ENCODE assay signal across 30 cellular contexts in the genomic region with DNA sequence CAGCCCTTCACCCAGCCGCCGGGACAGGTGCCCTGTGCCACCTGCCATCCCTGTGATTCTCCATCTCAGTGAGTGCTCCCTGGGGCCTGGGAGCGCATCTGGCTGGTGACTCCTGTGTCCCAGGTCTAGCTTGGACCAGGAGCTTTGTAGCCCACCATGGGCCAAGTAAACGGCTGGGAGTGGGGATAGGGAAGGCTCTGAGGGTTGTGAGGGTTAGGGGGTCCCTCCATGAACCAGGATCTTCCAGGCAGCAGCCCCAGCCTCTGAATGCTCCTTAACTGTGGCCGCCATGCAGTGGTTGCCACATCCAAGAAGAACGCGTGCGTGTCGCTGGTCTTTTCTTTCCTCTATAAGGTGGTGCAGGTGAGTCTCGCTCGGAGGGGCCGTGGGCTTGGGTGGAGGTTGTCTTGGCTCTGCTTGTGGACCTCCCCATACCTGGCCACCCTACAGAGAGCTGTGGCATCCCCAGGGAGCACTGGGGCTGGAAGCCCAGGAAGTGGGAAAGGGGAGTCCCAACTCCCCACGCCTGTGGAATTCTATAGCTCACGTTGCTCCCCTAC. TPM values are rescaled to one million over a fixed set of nuclear protein-coding genes. Genes with fewer than 3 reads are reported as not detected.
DNase-seq lines count a peak whose midpoint lies in the region; ATAC-seq and TF ChIP-seq lines count a peak whose summit lies in the region.
"Had no signal": no experiment of that assay in that cellular context is flagged by ENCODE, and none has a peak within 500 bp of the region (broad histone marks: within the 10 kb centered on the region; RNA-seq: fewer than 3 reads in every experiment).

No MANE protein-coding gene starts in this region.

- DNase-seq in activated T-cell treated with anti-CD3 and anti-CD28 coated beads, Interleukin-2, amount 50 U/mL, for 24 hours, result no peak
- no peak for DNase-seq in activated T-cell treated with anti-CD3 and anti-CD28 coated beads, Interleukin-2, amount 50 U/mL, for 48 hours
- DNase-seq in IMR-90 (no peak), sciatic nerve (ENCODE audit: low spot score) (peak; percentile 43), NCI-H128 (lab: John Stamatoyannopoulos, UW; ENCODE audit: unreplicated experiment) (no peak), testis (no peak)
- no peak for DNase-seq in activated naive CD8-positive, alpha-beta T cell treated with anti-CD3 and anti-CD28 coated beads, Interleukin-2, amount 10 ng/mL, durations not matched to agents 7 days and 5 days
- no peak for DNase-seq in activated CD8-positive, alpha-beta memory T cell treated with anti-CD3 and anti-CD28 coated beads for 24 hours
- DNase-seq: activated CD4-positive, CD25-positive, alpha-beta regulatory T cell treated with anti-CD3 and anti-CD28 coated beads, Interleukin-2, amount 50 U/mL, for 72 hours; DMS79; effector memory CD4-positive, alpha-beta T cell; erythroblast; foreskin fibroblast; GOT3; immature natural killer cell; KBM-7; NCI-H1436 treated with DMSO at 0.1 percent for 48 hours; NCI-H510A treated with DMSO at 0.1 percent for 48 hours; PC-3; SHP77; SW 1271 had no signal

- H3K9ac ChIP-seq in IMR-90 (ENCODE audit: low read depth, low read length), result no peak overlapping the region
- H3K9ac ChIP-seq: parathyroid adenoma had no signal

- H3K9me3 ChIP-seq in IMR-90 (ENCODE audit: control insufficient read depth, insufficient read depth, low read length), result no peaks in the 10 kb centered on the region
- no peaks in the 10 kb centered on the region for H3K9me3 ChIP-seq in testis

- H3K4ac ChIP-seq in IMR-90 (ENCODE audit: low read depth, low read length), result no peak overlapping the region

- H3K4me3 ChIP-seq in IMR-90 (ENCODE audit: insufficient read depth, low read depth, low read length) (no peak overlapping the region), testis (no peak overlapping the region)

- 0 out of 2 replicates have a peak, but pooled peaks cover 3% of the 10 kb centered on the region for H3K9me1 ChIP-seq in IMR-90 (ENCODE audit: insufficient read depth, low read length)

- no peak overlapping the region for H4K5ac ChIP-seq in IMR-90 (ENCODE audit: low read depth, low read length)

- no peak for TF ChIP-seq POLR2A in IMR-90 (IDR thresholded peaks at IDR 0.05; ENCODE audit: low read depth, low read length)
- no peak for TF ChIP-seq POLR2A in testis (IDR thresholded peaks at IDR 0.05)

- H3K14ac ChIP-seq in IMR-90 (replicated peaks; ENCODE audit: low read depth, low read length), result no peak overlapping the region

- H2BK15ac ChIP-seq in IMR-90 (ENCODE audit: low read depth, low read length), result no peak overlapping the region

- CTCF ChIA-PET in IMR-90 (lab: Yijun Ruan, JAX), result no interaction called here

- TF ChIP-seq CTCF in IMR-90 (conservative IDR thresholded peaks at IDR 0.05; ENCODE audit: low read depth, low read length) (no peak), testis (IDR thresholded peaks at IDR 0.05) (no peak)

- no peak overlapping the region for H2BK5ac ChIP-seq in IMR-90 (ENCODE audit: low read depth, low read length, poor library complexity, severe bottlenecking)

- no peaks in the 10 kb centered on the region for H3K9me3 Mint-ChIP-seq in activated T-cell treated with anti-CD3 and anti-CD28 coated beads, Interleukin-2, amount 50 U/mL, for 24 hours
- H3K9me3 Mint-ChIP-seq in activated naive CD8-positive, alpha-beta T cell treated with anti-CD3 and anti-CD28 coated beads, Interleukin-2, amount 10 ng/mL, durations not matched to agents 7 days and 5 days, result no peaks in the 10 kb centered on the region
- H3K9me3 Mint-ChIP-seq: immature natural killer cell, nephron had no signal

- H3K79me1 ChIP-seq in IMR-90 (ENCODE audit: low read depth in 1 of 2, low read length in 2 of 2), result peaks cover 50 to 70% of the 10 kb centered on the region in 2 experiments

- no peak overlapping the region for H2AK5ac ChIP-seq in IMR-90 (ENCODE audit: low read depth, low read length)

- in situ Hi-C loops in IMR-90 (cut with MboI; ENCODE audit: low sequenced_read_pairs), result no loop called here

- no peak overlapping the region for H2AK9ac ChIP-seq in IMR-90 (replicated peaks; ENCODE audit: low read depth, low read length, poor library complexity)

- intact Hi-C loops in IMR-90 (cut with micrococcal nuclease) (no loop called here), sciatic nerve (cut with DNase I) (no loop called here), testis (cut with DNase I; ENCODE audit: low total_unique reads) (no loop called here)

- no peak overlapping the region for H3K27ac ChIP-seq in IMR-90 (ENCODE audit: insufficient read depth, low read length)
- H3K27ac ChIP-seq in testis, result no peak overlapping the region
- H3K27ac ChIP-seq: parathyroid adenoma had no signal

- no TSS peak for BruUV-seq in IMR-90 (replicated peaks; lab: Mats Ljungman, UMichigan)

- peaks cover 68% of the 10 kb centered on the region for H3K4me1 Mint-ChIP-seq in activated T-cell treated with anti-CD3 and anti-CD28 coated beads, Interleukin-2, amount 50 U/mL, for 24 hours (ENCODE audit: low read depth)
- peaks cover 44% of the 10 kb centered on the region for H3K4me1 Mint-ChIP-seq in activated naive CD8-positive, alpha-beta T cell treated with anti-CD3 and anti-CD28 coated beads, Interleukin-2, amount 10 ng/mL, durations not matched to agents 7 days and 5 days

- H3K27ac Mint-ChIP-seq in activated T-cell treated with anti-CD3 and anti-CD28 coated beads, Interleukin-2, amount 50 U/mL, for 24 hours, result peak overlapping the region; percentile 39
- H3K27ac Mint-ChIP-seq in activated naive CD8-positive, alpha-beta T cell treated with anti-CD3 and anti-CD28 coated beads, Interleukin-2, amount 10 ng/mL, durations not matched to agents 7 days and 5 days, result peak overlapping the region; percentile 45
- H3K27ac Mint-ChIP-seq: immature natural killer cell, nephron had no signal

- H4K8ac ChIP-seq in IMR-90 (ENCODE audit: low read depth in 2 of 2, low read length in 2 of 2), result no peak overlapping the region

- peaks cover 23% of the 10 kb centered on the region for H4K20me1 ChIP-seq in IMR-90 (ENCODE audit: insufficient read depth, low read length)

- WGBS in IMR-90 (ENCODE audit: extremely low coverage in 2 of 2, insufficient read length in 1 of 2), 2 experiments, result 92% methylated on average over 2 of the region's 14 CpGs; no CpG with 5 or more reads in 1 of the 2 experiments
- WGBS in testis, 2 donors, result 87 to 92% methylated on average over 10 to 14 of the region's 14 CpGs

- H3K23ac ChIP-seq in IMR-90 (ENCODE audit: low read depth, low read length), result no peak overlapping the region

- no peaks in the 10 kb centered on the region for H3K27me3 ChIP-seq in IMR-90 (ENCODE audit: control insufficient read depth, insufficient read depth, low read length)
- no peaks in the 10 kb centered on the region for H3K27me3 ChIP-seq in testis

- POLR2A ChIA-PET in IMR-90 (lab: Charles Lee; ENCODE audit: unreplicated experiment), result no interaction called here
- POLR2A ChIA-PET in activated naive CD8-positive, alpha-beta T cell treated with anti-CD3 and anti-CD28 coated beads, Interleukin-2, amount 10 ng/mL, durations not matched to agents 7 days and 5 days (lab: Charles Lee), result no interaction called here

- 0 out of 2 replicates have a peak, but pooled peaks cover 2% of the 10 kb centered on the region for H3K4me1 ChIP-seq in IMR-90 (ENCODE audit: control insufficient read depth, insufficient read depth, low read length)
- peaks cover 9% of the 10 kb centered on the region for H3K4me1 ChIP-seq in testis
- H3K4me1 ChIP-seq: parathyroid adenoma had no signal

- no peak overlapping the region for H2BK120ac ChIP-seq in IMR-90 (ENCODE audit: low read depth, low read length)

- ATAC-seq in IMR-90 (ENCODE audit: low read depth), result no peak
- ATAC-seq in activated naive CD8-positive, alpha-beta T cell treated with anti-CD3 and anti-CD28 coated beads, Interleukin-2, amount 10 ng/mL, durations not matched to agents 7 days and 5 days (ENCODE audit: low read depth), result no peak
- ATAC-seq in sciatic nerve, result peak; percentile 6
- ATAC-seq: PC-3 had no signal

- H3K4me2 ChIP-seq in IMR-90 (ENCODE audit: low read depth, low read length), result no peak overlapping the region

- no peak for TF ChIP-seq RAD21 in IMR-90 (IDR thresholded peaks at IDR 0.05; ENCODE audit: low read length)

- H2BK20ac ChIP-seq in IMR-90 (ENCODE audit: low read depth, low read length), result no peak overlapping the region

- peak overlapping the region; percentile 24 for H2AFZ ChIP-seq in IMR-90 (replicated peaks; ENCODE audit: low read length, poor library complexity)
- H2AFZ ChIP-seq: parathyroid adenoma had no signal

- no peak overlapping the region for H4K91ac ChIP-seq in IMR-90 (ENCODE audit: insufficient read depth, low read depth, low read length)

- dilution Hi-C loops in IMR-90 (cut with HindIII; ENCODE audit: low sequenced_read_pairs, unreplicated experiment), result no loop called here

- H3K18ac ChIP-seq in IMR-90 (ENCODE audit: low read depth, low read length), result no peak overlapping the region

- no peaks in the 10 kb centered on the region for H3K27me3 Mint-ChIP-seq in activated T-cell treated with anti-CD3 and anti-CD28 coated beads, Interleukin-2, amount 50 U/mL, for 24 hours
- no peaks in the 10 kb centered on the region for H3K27me3 Mint-ChIP-seq in activated naive CD8-positive, alpha-beta T cell treated with anti-CD3 and anti-CD28 coated beads, Interleukin-2, amount 10 ng/mL, durations not matched to agents 7 days and 5 days

- peaks cover 76% of the 10 kb centered on the region for H3K36me3 ChIP-seq in IMR-90 (ENCODE audit: control insufficient read depth, insufficient read depth, low read length)
- no peaks in the 10 kb centered on the region for H3K36me3 ChIP-seq in testis (ENCODE audit: low read depth, missing control alignments)

- H3K4me3 Mint-ChIP-seq in activated T-cell treated with anti-CD3 and anti-CD28 coated beads, Interleukin-2, amount 50 U/mL, for 24 hours, result no peak overlapping the region
- H3K4me3 Mint-ChIP-seq in activated naive CD8-positive, alpha-beta T cell treated with anti-CD3 and anti-CD28 coated beads, Interleukin-2, amount 10 ng/mL, durations not matched to agents 7 days and 5 days, result no peak overlapping the region
- H3K4me3 Mint-ChIP-seq: brain, immature natural killer cell, nephron had no signal

- no peak overlapping the region for H3K56ac ChIP-seq in IMR-90 (ENCODE audit: extremely low read depth, insufficient read depth, low read length)

- H3K36me3 Mint-ChIP-seq in activated T-cell treated with anti-CD3 and anti-CD28 coated beads, Interleukin-2, amount 50 U/mL, for 24 hours (ENCODE audit: low read depth), result peaks cover 91% of the 10 kb centered on the region
- peaks cover 45% of the 10 kb centered on the region for H3K36me3 Mint-ChIP-seq in activated naive CD8-positive, alpha-beta T cell treated with anti-CD3 and anti-CD28 coated beads, Interleukin-2, amount 10 ng/mL, durations not matched to agents 7 days and 5 days

RNA-seq across cellular contexts. Expression of gene AP1M1, which starts 8.4 kb away (rescaled TPM):
- 85.1 and 85.8 TPM in 2 replicates for total RNA-seq in IMR-90 (2012; rRNA removed)
- 97.4 and 99.1 TPM in 2 replicates for polyA plus RNA-seq in IMR-90 (2012; rRNA removed)
- 70.2 and 144 TPM in 2 replicates for polyA plus RNA-seq in IMR-90 (2012; cell fraction: cytosol; rRNA removed)
- polyA plus RNA-seq in IMR-90 (2012; cell fraction: nucleus; rRNA removed; ENCODE audit: low replicate concordance), result 123 and 181 TPM in 2 replicates
- total RNA-seq in activated naive CD8-positive, alpha-beta T cell treated with anti-CD3 and anti-CD28 coated beads, Interleukin-2, amount 10 ng/mL, durations not matched to agents 7 days and 5 days, result 100 to 1,000 TPM; 132 to 135 TPM
- 76.8 TPM for total RNA-seq in sciatic nerve
- total RNA-seq in testis, result 100 to 1,000 TPM; 134 to 145 TPM
- polyA plus RNA-seq in testis (ENCODE audit: insufficient read depth, low read depth, low replicate concordance), result 172 TPM

RNA-seq across cellular contexts. Expression of gene FAM32A, which starts 20.9 kb away (rescaled TPM):
- total RNA-seq in IMR-90 (2012; rRNA removed) (99.2 and 99.5 TPM in 2 replicates), sciatic nerve (44.8 TPM), testis (10 to 100 TPM; 62.0 to 87.0 TPM)
- polyA plus RNA-seq in IMR-90 (2012; rRNA removed) (127 and 130 TPM in 2 replicates), testis (ENCODE audit: insufficient read depth, low read depth, low replicate concordance) (71.2 TPM)
- 90.2 and 102 TPM in 2 replicates for polyA plus RNA-seq in IMR-90 (2012; cell fraction: cytosol; rRNA removed)
- polyA plus RNA-seq in IMR-90 (2012; cell fraction: nucleus; rRNA removed; ENCODE audit: low replicate concordance), result 46.1 and 82.1 TPM in 2 replicates
- 10 to 100 TPM; 61.4 to 63.4 TPM for total RNA-seq in activated naive CD8-positive, alpha-beta T cell treated with anti-CD3 and anti-CD28 coated beads, Interleukin-2, amount 10 ng/mL, durations not matched to agents 7 days and 5 days

RNA-seq across cellular contexts. Expression of gene CIB3, which starts 32.8 kb away (rescaled TPM):
- total RNA-seq in IMR-90 (2012; rRNA removed) (not detected in 2 replicates), sciatic nerve (not detected), testis (not detected)
- polyA plus RNA-seq in IMR-90 (2012; rRNA removed) (not detected in 2 replicates), testis (ENCODE audit: insufficient read depth, low read depth, low replicate concordance) (1.2 TPM)
- polyA plus RNA-seq in IMR-90 (2012; cell fraction: cytosol; rRNA removed), result not detected in 2 replicates
- not detected in 2 replicates for polyA plus RNA-seq in IMR-90 (2012; cell fraction: nucleus; rRNA removed; ENCODE audit: low replicate concordance)
- not detected for total RNA-seq in activated naive CD8-positive, alpha-beta T cell treated with anti-CD3 and anti-CD28 coated beads, Interleukin-2, amount 10 ng/mL, durations not matched to agents 7 days and 5 days
- total RNA-seq: A172; activated CD8-positive, alpha-beta memory T cell treated with anti-CD3 and anti-CD28 coated beads for 36 hours; left lobe of liver; mononuclear cell; urinary bladder had no signal
- polyA plus RNA-seq: adipose tissue, immature natural killer cell, urinary bladder had no signal
